Comparison of ENCODE assay signal across 1 cellular context in genomic region chr16:71467810-71468209, GRCh38.
A peak's percentile ranks its signal among the peaks of the same experiment; 100 is the strongest.
TF ChIP-seq lines count a peak whose summit lies in the region.

No MANE protein-coding gene starts in this region.

TF ChIP-seq in HepG2, 621 proteins besides CTCF, POLR2A, EP300 and RAD21 (continued from another document and continues in another):
- TF ChIP-seq RERE (CRISPR knock-in tag; IDR thresholded peaks at IDR 0.05; ENCODE audit: low read depth) (0 out of 2 replicates have a peak, but pooled peaks have one; percentile 37), ZNF639 (CRISPR knock-in tag; conservative IDR thresholded peaks at IDR 0.05) (peak; percentile 86), ZIK1 (CRISPR knock-in tag; IDR thresholded peaks at IDR 0.05; ENCODE audit: borderline replicate concordance, low read depth) (peak; percentile 65; the same call in 1 of the 2 replicates), ZNF20 (CRISPR knock-in tag; IDR thresholded peaks at IDR 0.05) (no peak), SMARCE1 (IDR thresholded peaks at IDR 0.05; ENCODE audit: borderline replicate concordance) (no peak), ZNF777 (CRISPR knock-in tag; IDR thresholded peaks at IDR 0.05) (peak; percentile 65; the same call in 1 of the 2 replicates), MEIS1 (CRISPR knock-in tag; IDR thresholded peaks at IDR 0.05; ENCODE audit: borderline replicate concordance) (peak; percentile 88), ZNF30 (CRISPR knock-in tag; IDR thresholded peaks at IDR 0.05) (0 out of 2 replicates have a peak, but pooled peaks have one; percentile 67), ZNF256 (CRISPR knock-in tag; conservative IDR thresholded peaks at IDR 0.05) (peak; percentile 98), ZNF652 (CRISPR knock-in tag; IDR thresholded peaks at IDR 0.05; ENCODE audit: borderline replicate concordance, low read depth) (no peak), NFATC3 (CRISPR knock-in tag; IDR thresholded peaks at IDR 0.05) (0 out of 2 replicates have a peak, but pooled peaks have one; percentile 58), FLYWCH1 (CRISPR knock-in tag; IDR thresholded peaks at IDR 0.05) (peak; percentile 86; the same call in 1 of the 2 replicates), ZNF513 (CRISPR knock-in tag; conservative IDR thresholded peaks at IDR 0.05) (no peak), TGIF2 (CRISPR knock-in tag; IDR thresholded peaks at IDR 0.05) (peak; percentile 99), ZNF296 (CRISPR knock-in tag; conservative IDR thresholded peaks at IDR 0.05) (peak; percentile 86), HDAC6 (IDR thresholded peaks at IDR 0.05; ENCODE audit: low read depth, low read length) (no peak), GLI4 (CRISPR knock-in tag; IDR thresholded peaks at IDR 0.05; ENCODE audit: borderline replicate concordance) (peak; percentile 98; the same call in 1 of the 2 replicates), ZBTB7B (CRISPR knock-in tag; IDR thresholded peaks at IDR 0.05) (peak; percentile 60; the same call in 1 of the 2 replicates), ZBTB34 (CRISPR knock-in tag; IDR thresholded peaks at IDR 0.05) (no peak), ZKSCAN8 (CRISPR knock-in tag; IDR thresholded peaks at IDR 0.05; ENCODE audit: borderline replicate concordance) (peak; percentile 83; the same call in 1 of the 2 replicates), SMARCC2 (IDR thresholded peaks at IDR 0.05) (no peak), MAFF (IDR thresholded peaks at IDR 0.05; ENCODE audit: low read depth, low read length) (no peak), BHLHE40 (IDR thresholded peaks at IDR 0.05; ENCODE audit: low read length) (no peak), ZNF354B (CRISPR knock-in tag; IDR thresholded peaks at IDR 0.05) (no peak), KDM5A (IDR thresholded peaks at IDR 0.05; ENCODE audit: borderline replicate concordance, low read length) (no peak; the same call in 1 of the 2 replicates), ZNF282 (IDR thresholded peaks at IDR 0.05; ENCODE audit: partially characterized antibody) (no peak), ZNF10 (CRISPR knock-in tag; IDR thresholded peaks at IDR 0.05; ENCODE audit: borderline replicate concordance, low read depth) (no peak), HMGXB3 (CRISPR knock-in tag; IDR thresholded peaks at IDR 0.05; ENCODE audit: borderline replicate concordance) (peak; percentile 96), BRD4 (CRISPR knock-in tag; IDR thresholded peaks at IDR 0.05) (no peak), PPARG (CRISPR knock-in tag; conservative IDR thresholded peaks at IDR 0.05) (peak; percentile 78), ZNF414 (CRISPR knock-in tag; IDR thresholded peaks at IDR 0.05) (peak; percentile 78; the same call in 1 of the 2 replicates), MAF1 (CRISPR knock-in tag; IDR thresholded peaks at IDR 0.05; ENCODE audit: borderline replicate concordance) (peak; percentile 93; the same call in 1 of the 2 replicates), ZNF136 (CRISPR knock-in tag; IDR thresholded peaks at IDR 0.05; ENCODE audit: low read depth) (no peak), BCL3 (CRISPR knock-in tag; IDR thresholded peaks at IDR 0.05) (peak; percentile 96), ZSCAN5A (CRISPR knock-in tag; IDR thresholded peaks at IDR 0.05; ENCODE audit: borderline replicate concordance) (no peak), RBFOX2 (IDR thresholded peaks at IDR 0.05; ENCODE audit: low read depth, low read length) (no peak), THYN1 (CRISPR knock-in tag; IDR thresholded peaks at IDR 0.05; ENCODE audit: borderline replicate concordance, low read depth) (no peak), ZBTB37 (CRISPR knock-in tag; IDR thresholded peaks at IDR 0.05) (0 out of 2 replicates have a peak, but pooled peaks have one; percentile 59), ZNF317 (CRISPR knock-in tag; IDR thresholded peaks at IDR 0.05) (0 out of 2 replicates have a peak, but pooled peaks have one; percentile 71), ZNF12 (CRISPR knock-in tag; IDR thresholded peaks at IDR 0.05) (peak; percentile 89), DRAP1 (CRISPR knock-in tag; IDR thresholded peaks at IDR 0.05) (peak; percentile 60; the same call in 1 of the 2 replicates), FOSL1 (CRISPR knock-in tag; IDR thresholded peaks at IDR 0.05; ENCODE audit: borderline replicate concordance) (peak; percentile 54; the same call in 1 of the 2 replicates), ATM (IDR thresholded peaks at IDR 0.05; ENCODE audit: borderline replicate concordance) (no peak), ZNF124 (CRISPR knock-in tag; IDR thresholded peaks at IDR 0.05) (peak; percentile 90)
